15 cellular contexts compared by ENCODE assay signal in the genomic region with DNA sequence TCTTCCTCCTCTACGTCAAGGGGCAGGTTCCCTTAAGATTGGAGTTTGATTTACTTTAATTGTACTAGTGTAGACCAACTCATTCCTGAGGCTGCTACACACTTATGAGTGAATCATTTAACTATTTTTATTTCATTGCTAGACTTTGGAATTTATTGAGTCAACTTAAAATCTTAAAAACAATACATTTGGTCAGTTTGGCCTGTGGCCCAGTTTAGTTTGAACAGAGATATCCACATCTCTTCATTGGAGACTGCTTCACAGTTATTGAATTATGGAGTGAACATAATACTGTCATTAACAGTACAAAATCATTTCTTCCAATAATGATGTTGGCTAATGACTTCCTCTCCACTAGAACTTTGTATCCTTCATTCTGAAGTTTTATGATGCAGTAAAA. TPM values are rescaled to one million over a fixed set of nuclear protein-coding genes. Genes with fewer than 3 reads are reported as not detected.
DNase-seq lines count a peak whose midpoint lies in the region; ATAC-seq and TF ChIP-seq lines count a peak whose summit lies in the region.
"Had no signal": no experiment of that assay in that cellular context is flagged by ENCODE, and none has a peak within 500 bp of the region (broad histone marks: within the 10 kb centered on the region; RNA-seq: fewer than 3 reads in every experiment).

No MANE protein-coding gene starts in this region.

- no peak overlapping the region for H3K9ac ChIP-seq in fibroblast of lung (ENCODE audit: insufficient read depth, low read length)

- H3K36me3 Mint-ChIP-seq in Calu3 (ENCODE audit: insufficient read depth, unreplicated experiment) = no peaks in the 10 kb centered on the region

- H3K27me3 Mint-ChIP-seq in Calu3 (ENCODE audit: unreplicated experiment) = no peaks in the 10 kb centered on the region

- TF ChIP-seq CTCF in Calu3 (IDR thresholded peaks at IDR 0.05; ENCODE audit: unreplicated experiment) (no peak), fibroblast of lung (conservative IDR thresholded peaks at IDR 0.05 in 1 of 2, IDR thresholded peaks at IDR 0.05 in 1 of 2; ENCODE audit: low read depth in 1 of 2, low read length in 2 of 2) (no peak)

- no peak for ATAC-seq in GM18868 (IDR thresholded peaks at IDR 0.05; ENCODE audit: unreplicated experiment)

- H3K4me1 ChIP-seq in SJSA1 (replicated peaks) (peaks cover 63% of the 10 kb centered on the region), fibroblast of lung (ENCODE audit: control insufficient read depth, extremely low read depth, insufficient read depth, low read length) (peaks cover 48% of the 10 kb centered on the region)

- H3K27ac Mint-ChIP-seq in Calu3 (ENCODE audit: unreplicated experiment) = peak overlapping the region; percentile 89
- H3K27ac Mint-ChIP-seq: H9 had no signal

- no peaks in the 10 kb centered on the region for H3K79me2 ChIP-seq in fibroblast of lung (ENCODE audit: control insufficient read depth, insufficient read depth, low read length)

- H3K4me2 ChIP-seq in fibroblast of lung (ENCODE audit: extremely low read depth, insufficient read depth, low read length) = peak overlapping the region; percentile 80

- H2AFZ ChIP-seq in fibroblast of lung (ENCODE audit: low read length) = no peak overlapping the region

- H3K9me3 ChIP-seq in SJSA1 (replicated peaks) (no peaks in the 10 kb centered on the region), fibroblast of lung (ENCODE audit: control insufficient read depth, insufficient read depth, low read depth, low read length) (no peaks in the 10 kb centered on the region)
- H3K9me3 ChIP-seq: right lobe of liver had no signal

- H3K4me3 ChIP-seq in SJSA1 = no peak overlapping the region
- no peak overlapping the region for H3K4me3 ChIP-seq in fibroblast of lung (replicated peaks in 1 of 4; ENCODE audit: control extremely low read depth in 1 of 4, insufficient read depth in 1 of 4, low read depth in 3 of 4, low read length in 4 of 4)
- H3K4me3 ChIP-seq: cardiac muscle cell, right lobe of liver had no signal

- BruUV-seq in Calu3 (replicated peaks; lab: Mats Ljungman, UMichigan) = no TSS peak

- H4K20me1 ChIP-seq in fibroblast of lung (ENCODE audit: control insufficient read depth, extremely low read depth, insufficient read depth, low read length) = no peaks in the 10 kb centered on the region

- no peak overlapping the region for H3K4me3 Mint-ChIP-seq in Calu3 (ENCODE audit: low read depth, unreplicated experiment)
- H3K4me3 Mint-ChIP-seq: CD8-positive, alpha-beta memory T cell; H9 had no signal

- CTCF ChIA-PET in Calu3 (lab: Charles Lee) = interaction anchor here (0.5 kb wide), 1 partner anchor 119 kb away, joined by 3 read pairs; no protein-coding TSS in a partner anchor

- peak overlapping the region; percentile 98 for H3K27ac ChIP-seq in SJSA1
- peak overlapping the region; percentile 89 for H3K27ac ChIP-seq in fibroblast of lung (ENCODE audit: insufficient read depth, low read length)
- H3K27ac ChIP-seq: cardiac muscle cell, right lobe of liver had no signal

- intact Hi-C loops in Calu3 (cut with micrococcal nuclease; ENCODE audit: unreplicated experiment) = loop anchor here (1.0 kb wide), 1 partner anchor 80 kb away; no protein-coding TSS in a partner anchor

- no peaks in the 10 kb centered on the region for H3K9me3 Mint-ChIP-seq in Calu3 (ENCODE audit: low read depth, unreplicated experiment)
- H3K9me3 Mint-ChIP-seq: CD8-positive, alpha-beta memory T cell; H9 had no signal

- peaks cover 55% of the 10 kb centered on the region for H3K4me1 Mint-ChIP-seq in Calu3 (ENCODE audit: low read depth, unreplicated experiment)
- H3K4me1 Mint-ChIP-seq: CD8-positive, alpha-beta memory T cell had no signal

- H3K36me3 ChIP-seq in SJSA1 (no peaks in the 10 kb centered on the region), fibroblast of lung (ENCODE audit: control insufficient read depth, insufficient read depth, low read length) (no peaks in the 10 kb centered on the region)
- H3K36me3 ChIP-seq: cardiac muscle cell, right lobe of liver had no signal

- H3K27me3 ChIP-seq in SJSA1 (replicated peaks) = no peaks in the 10 kb centered on the region
- H3K27me3 ChIP-seq in fibroblast of lung (ENCODE audit: control insufficient read depth, insufficient read depth, low read length) = no peaks in the 10 kb centered on the region
- H3K27me3 ChIP-seq: cardiac muscle cell, right lobe of liver had no signal

- no peak for DNase-seq in Calu3
- peak; percentile 78 to 90 for DNase-seq in SJSA1 (ENCODE audit: low read depth in 1 of 2, low spot score in 2 of 2)
- DNase-seq in fibroblast of lung (ENCODE audit: low read depth in 2 of 2) = peak; percentile 87 to 97
- DNase-seq in renal cortical epithelial cell (ENCODE audit: low read depth) = peak; percentile 90
- DNase-seq in occipital lobe (lab: John Stamatoyannopoulos, UW) = no peak
- no peak for DNase-seq in NCI-H187 treated with DMSO at 0.1 percent for 48 hours (lab: John Stamatoyannopoulos, UW)
- no peak for DNase-seq in NCI-H2196 treated with DMSO at 0.1 percent for 48 hours (lab: John Stamatoyannopoulos, UW; ENCODE audit: unreplicated experiment)
- DNase-seq: CD8-positive, alpha-beta memory T cell; H9; mesendoderm; NCI-H446 treated with DMSO at 0.1 percent for 48 hours; right lobe of liver had no signal

RNA-seq across cellular contexts. Expression of gene CALM2, which starts 13.3 kb away (rescaled TPM):
- 756 and 782 TPM in 2 replicates for total RNA-seq in Calu3 (2022)
- 1,813 and 2,193 TPM in 2 replicates for total RNA-seq in SJSA1 (2014; rRNA removed; shearing (Covaris generic))
- 595 and 948 TPM in 2 replicates for total RNA-seq in fibroblast of lung
- 2,264 and 2,853 TPM in 2 replicates for polyA plus RNA-seq in fibroblast of lung
- 1,302 and 1,737 TPM in 2 replicates for polyA plus RNA-seq in fibroblast of lung (2012)
- 42.0 and 56.5 TPM in 2 replicates for polyA minus RNA-seq in fibroblast of lung (ENCODE audit: low replicate concordance)
- 1,076 and 1,878 TPM in 2 replicates for total RNA-seq in renal cortical epithelial cell
- total RNA-seq in occipital lobe = 744 TPM

RNA-seq across cellular contexts. Expression of gene STPG4, which starts 34.5 kb away (rescaled TPM):
- total RNA-seq in Calu3 (2022) = 12.7 and 14.4 TPM in 2 replicates
- not detected in 2 replicates for total RNA-seq in SJSA1 (2014; rRNA removed; shearing (Covaris generic))
- 0.26 and 0.33 TPM in 2 replicates for total RNA-seq in fibroblast of lung
- polyA plus RNA-seq in fibroblast of lung = 0.05 TPM in 1 of 2 replicates, not detected in the other
- not detected in 2 replicates for polyA plus RNA-seq in fibroblast of lung (2012)
- polyA minus RNA-seq in fibroblast of lung (ENCODE audit: low replicate concordance) = 2.9 TPM in 1 of 2 replicates, not detected in the other
- 0.20 and 0.52 TPM in 2 replicates for total RNA-seq in renal cortical epithelial cell
- 0.78 TPM for total RNA-seq in occipital lobe
- total RNA-seq: cardiac muscle cell; CD8-positive, alpha-beta memory T cell; right lobe of liver; ureter had no signal
- polyA plus RNA-seq: cardiac muscle cell; CD8-positive, alpha-beta memory T cell had no signal

Comparison
In these comparisons a context has a peak if more than half of its experiments do, and no peak if none do; other contexts are left out.
1. DNase-seq: peak in SJSA1 (2 of 2), fibroblast of lung (2 of 2) and renal cortical epithelial cell (single experiment); none in Calu3 (single experiment), occipital lobe (single experiment), NCI-H187 treated with DMSO at 0.1 percent for 48 hours (single experiment) and NCI-H2196 treated with DMSO at 0.1 percent for 48 hours (single experiment).